In genomic region chr1:45820173-45820572, GRCh38 we compare ENCODE assay signal across 15 cellular contexts.
"Had no signal": no experiment of that assay in that cellular context is flagged by ENCODE, and none has a peak within 500 bp of the region (broad histone marks: within the 10 kb centered on the region; RNA-seq: fewer than 3 reads in every experiment).

No MANE protein-coding gene starts in this region.

- ATAC-seq: activated naive CD4-positive, alpha-beta T cell treated with anti-CD3 and anti-CD28 coated beads, Interleukin-2, amount 50 U/mL, for 72 hours; esophagus mucosa; left colon; stimulated activated naive CD8-positive, alpha-beta T cell treated with anti-CD3 and anti-CD28 coated beads, Interleukin-15, amount 100 ng/mL, for 72 hours had no signal

- H3K27ac ChIP-seq: ovary, sigmoid colon, spleen, upper lobe of left lung, VCaP had no signal

- H3K27me3 ChIP-seq: ovary, sigmoid colon, spleen, upper lobe of left lung had no signal

- H3K27ac Mint-ChIP-seq: activated CD4-positive, alpha-beta memory T cell treated with anti-CD3 and anti-CD28 coated beads, Interleukin-2, amount 10 ng/mL, durations not matched to agents 7 days and 5 days; stimulated activated naive CD8-positive, alpha-beta T cell treated with anti-CD3 and anti-CD28 coated beads, Interleukin-15, amount 100 ng/mL, for 72 hours had no signal

- H3K27me3 Mint-ChIP-seq: activated CD4-positive, alpha-beta memory T cell treated with anti-CD3 and anti-CD28 coated beads, Interleukin-2, amount 10 ng/mL, durations not matched to agents 7 days and 5 days; stimulated activated naive CD8-positive, alpha-beta T cell treated with anti-CD3 and anti-CD28 coated beads, Interleukin-15, amount 100 ng/mL, for 72 hours had no signal

- H3K4me3 Mint-ChIP-seq: activated CD4-positive, alpha-beta memory T cell treated with anti-CD3 and anti-CD28 coated beads, Interleukin-2, amount 10 ng/mL, durations not matched to agents 7 days and 5 days; stimulated activated naive CD8-positive, alpha-beta T cell treated with anti-CD3 and anti-CD28 coated beads, Interleukin-15, amount 100 ng/mL, for 72 hours had no signal

- H3K4me1 ChIP-seq: sigmoid colon, upper lobe of left lung had no signal

- DNase-seq: activated CD4-positive, alpha-beta memory T cell treated with anti-CD3 and anti-CD28 coated beads, Interleukin-2, amount 10 ng/mL, durations not matched to agents 7 days and 5 days; activated effector memory CD4-positive, alpha-beta T cell treated with anti-CD3 and anti-CD28 coated beads, Interleukin-2, amount 50 U/mL, for 16 hours; activated T-cell treated with anti-CD3 and anti-CD28 coated beads, Interleukin-2, amount 50 U/mL, for 48 hours; left colon; midbrain; ovary; sigmoid colon; spleen; stimulated activated naive CD8-positive, alpha-beta T cell treated with anti-CD3 and anti-CD28 coated beads, Interleukin-15, amount 100 ng/mL, for 72 hours; T1000; upper lobe of left lung had no signal

- H3K9me3 ChIP-seq: ovary had no signal

- H3K9me3 Mint-ChIP-seq: stimulated activated naive CD8-positive, alpha-beta T cell treated with anti-CD3 and anti-CD28 coated beads, Interleukin-15, amount 100 ng/mL, for 72 hours had no signal

- H3K4me3 ChIP-seq: lung, ovary, sigmoid colon, spleen, upper lobe of left lung had no signal

- H3K36me3 ChIP-seq: ovary had no signal
